ENCODE assay signal across 9 cellular contexts in the genomic region with DNA sequence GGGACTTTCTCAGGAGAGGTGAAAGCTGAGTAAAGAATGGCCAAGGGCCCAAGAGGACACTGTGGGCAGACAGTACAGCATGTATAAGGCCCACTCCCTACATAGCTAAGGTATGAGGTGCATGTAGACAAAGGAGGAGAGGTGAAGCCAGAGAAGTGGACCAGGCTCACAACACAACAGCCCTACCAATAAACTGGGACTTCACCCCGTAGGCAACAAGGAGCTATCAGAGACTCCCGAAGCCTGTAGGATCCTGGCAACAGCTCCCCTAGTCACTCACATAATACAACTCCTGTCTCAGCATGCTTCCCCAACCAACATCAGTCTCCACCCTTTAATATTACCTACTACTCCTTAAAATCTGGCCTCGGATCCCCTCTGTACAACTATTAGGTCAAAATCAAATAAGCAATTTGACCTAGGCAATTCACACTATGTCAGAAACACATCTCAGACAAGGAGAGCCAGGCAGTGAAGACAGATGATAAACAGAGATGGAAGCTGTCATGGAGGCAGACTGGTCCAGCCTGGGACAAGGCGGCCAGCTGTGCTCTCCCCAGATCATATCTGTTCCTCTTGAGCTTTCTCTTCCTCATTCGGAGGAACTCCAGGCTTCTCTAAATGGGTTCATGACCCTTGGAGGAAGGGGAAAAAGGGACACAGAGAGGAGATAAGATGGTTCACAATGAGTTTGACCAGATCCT. TPM values are rescaled to one million over a fixed set of nuclear protein-coding genes. Genes with fewer than 3 reads are reported as not detected.
DNase-seq lines count a peak whose midpoint lies in the region; ATAC-seq, FAIRE-seq and TF ChIP-seq lines count a peak whose summit lies in the region.
"Had no signal": no experiment of that assay in that cellular context is flagged by ENCODE, and none has a peak within 500 bp of the region (broad histone marks: within the 10 kb centered on the region; RNA-seq: fewer than 3 reads in every experiment).

No MANE protein-coding gene starts in this region.

- TF ChIP-seq POLR2A in spleen (IDR thresholded peaks at IDR 0.05) (no peak), GM12892 (IDR thresholded peaks at IDR 0.05; ENCODE audit: low read depth, low read length) (no peak)

- intact Hi-C loops in spleen (cut with DNase I; ENCODE audit: low total_unique reads): loop anchor here (2.0 kb wide), 1 partner anchor 253 kb away; no protein-coding TSS in a partner anchor

- H3K4me3 ChIP-seq in fibroblast of the aortic adventitia (ENCODE audit: low read depth, low read length): peak overlapping the region; percentile 82
- peak overlapping the region; percentile 90 to 100 (median 94) for H3K4me3 ChIP-seq in spleen

- FAIRE-seq in GM12892 (lab: Jason Lieb, UNC): no peak

- ATAC-seq in HG03097 (IDR thresholded peaks at IDR 0.05; ENCODE audit: low FRiP score, unreplicated experiment): no peak

- peak overlapping the region in 5 of 8 donors; percentile 88 to 93 (median 92) for H3K27ac ChIP-seq in spleen

- H3K9me3 ChIP-seq in spleen: no peaks in the 10 kb centered on the region

- peaks cover 4 to 42% (median 30%) of the 10 kb centered on the region in 6 donors for H3K4me1 ChIP-seq in spleen

- H3K27me3 ChIP-seq in spleen (replicated peaks in 1 of 7): no peaks in the 10 kb centered on the region

- WGBS in spleen, 5 donors: 67 to 76% (median 71%) methylated on average over 5 of the region's 5 CpGs

- DNase-seq in SIG-M5 treated with dmso at 0.1 percent for 504 hours (lab: John Stamatoyannopoulos, UW; ENCODE audit: unreplicated experiment) (peak; percentile 70), SIG-M5 (lab: John Stamatoyannopoulos, UW) (no peak), SKM-1 treated with dmso at 0.1 percent for 144 hours (lab: John Stamatoyannopoulos, UW; ENCODE audit: unreplicated experiment) (peak; percentile 59), fibroblast of the aortic adventitia (ENCODE audit: low read depth) (no peak), spleen (peak; percentile 73), GM12892 (ENCODE audit: insufficient read length) (no peak), NCI-H748 treated with DMSO at 0.1 percent for 48 hours (lab: John Stamatoyannopoulos, UW) (no peak)
- DNase-seq: NCI-H1048 had no signal

- H3K36me3 ChIP-seq in spleen: peaks cover 0 to 28% (median 5%) of the 10 kb centered on the region in 6 donors

- no peak for TF ChIP-seq CTCF in fibroblast of the aortic adventitia (IDR thresholded peaks at IDR 0.05; ENCODE audit: insufficient read depth, low read length)
- no peak for TF ChIP-seq CTCF in spleen (IDR thresholded peaks at IDR 0.05 in 8 of 11, conservative IDR thresholded peaks at IDR 0.05 in 3 of 11)

RNA-seq across cellular contexts. Expression of gene XXYLT1, which starts 1.4 kb away (rescaled TPM):
- total RNA-seq in fibroblast of the aortic adventitia (ENCODE audit: low replicate concordance): 13.0 and 21.0 TPM in 2 replicates
- 10 to 100 TPM in 4 of 7 donors, 1 to 10 TPM in 3; 7.7 to 22.3 (median 16.4) TPM for total RNA-seq in spleen
- polyA plus RNA-seq in spleen: 1 to 10 TPM; 2.7 to 4.5 (median 3.4) TPM
- 4.8 TPM for polyA plus RNA-seq in GM12892 (2012; ENCODE audit: missing spikeins)

Comparison
In these comparisons a context has a peak if more than half of its experiments do, and no peak if none do; other contexts are left out.
1. DNase-seq: peak in SIG-M5 treated with dmso at 0.1 percent for 504 hours (single experiment), SKM-1 treated with dmso at 0.1 percent for 144 hours (single experiment) and spleen (single experiment); none in SIG-M5 (single experiment), fibroblast of the aortic adventitia (single experiment), GM12892 (single experiment) and NCI-H748 treated with DMSO at 0.1 percent for 48 hours (single experiment).